In the genomic region with DNA sequence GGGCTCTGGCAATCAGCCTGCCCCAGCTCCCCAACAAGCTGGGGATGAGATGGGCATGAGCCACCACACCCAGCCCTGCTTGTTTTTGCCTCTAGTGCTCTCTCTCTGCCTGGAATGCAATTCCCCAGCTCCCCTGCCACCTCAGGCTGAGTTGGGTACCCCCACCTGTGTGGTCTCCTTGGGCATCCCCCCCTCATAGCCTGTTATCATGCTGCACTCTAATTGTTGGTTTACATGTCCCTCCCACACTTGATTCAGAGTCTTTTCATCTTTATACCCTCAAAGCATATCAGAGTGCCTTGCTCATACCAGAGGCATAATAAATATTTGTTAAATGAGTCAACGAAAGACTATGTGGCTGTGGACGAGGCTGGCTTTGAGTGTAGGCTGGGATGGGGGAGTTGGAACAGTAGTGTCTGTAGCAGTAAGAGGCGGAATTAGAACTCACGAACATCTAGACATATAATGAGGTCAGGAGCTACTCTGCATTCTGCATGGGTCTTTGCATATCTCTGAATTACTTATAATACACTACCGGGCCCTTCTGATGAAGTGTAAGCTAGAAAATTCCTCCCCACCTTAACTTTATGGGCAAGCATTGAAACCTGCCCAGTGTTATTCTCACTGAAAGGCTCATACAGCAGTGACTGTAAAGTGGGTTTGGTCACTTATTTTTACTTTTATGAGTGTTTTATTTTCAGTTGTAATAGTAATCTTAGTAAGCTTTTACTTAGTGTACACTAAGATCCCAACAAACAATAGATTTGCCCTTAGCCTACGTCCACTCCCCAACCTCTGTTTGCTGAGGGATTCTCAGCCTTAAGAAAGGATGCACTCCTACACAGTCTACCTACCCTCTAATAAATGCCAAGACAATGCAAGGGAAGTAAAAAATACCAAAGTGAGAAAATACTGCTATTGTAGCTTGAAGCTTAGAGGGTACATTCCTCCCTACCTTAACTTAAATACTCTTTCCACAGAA, we compare ENCODE assay signal across 11 cellular contexts. TPM values are rescaled to one million over a fixed set of nuclear protein-coding genes. Genes with fewer than 3 reads are reported as not detected.
DNase-seq lines count a peak whose midpoint lies in the region; ATAC-seq and TF ChIP-seq lines count a peak whose summit lies in the region.
"Had no signal": no experiment of that assay in that cellular context is flagged by ENCODE, and none has a peak within 500 bp of the region (broad histone marks: within the 10 kb centered on the region; RNA-seq: fewer than 3 reads in every experiment).

No MANE protein-coding gene starts in this region.

- no peak overlapping the region for H3K27ac Mint-ChIP-seq in stimulated activated naive CD8-positive, alpha-beta T cell treated with anti-CD3 and anti-CD28 coated beads, Interleukin-15, amount 100 ng/mL, for 72 hours

- DNase-seq in A172 (ENCODE audit: low spot score) (peak; percentile 95), HS-5 (ENCODE audit: low read depth) (peak; percentile 73), brain microvascular endothelial cell (peak; percentile 90), lower lobe of right lung (peak; percentile 60), Ammon's horn (ENCODE audit: low spot score) (no peak), T-helper 2 cell (no peak)
- no peak for DNase-seq in stimulated activated naive CD8-positive, alpha-beta T cell treated with anti-CD3 and anti-CD28 coated beads, Interleukin-15, amount 100 ng/mL, for 72 hours
- DNase-seq: midbrain, NCI-H526 treated with DMSO at 0.1 percent for 48 hours had no signal

- TF ChIP-seq CTCF in brain microvascular endothelial cell (IDR thresholded peaks at IDR 0.05; ENCODE audit: low read depth, low read length, missing control alignments) (no peak), lower lobe of right lung (IDR thresholded peaks at IDR 0.05) (no peak)

- ATAC-seq in lower lobe of right lung (peak; percentile 93 to 94), HG03196 (IDR thresholded peaks at IDR 0.05; ENCODE audit: unreplicated experiment) (no peak)
- ATAC-seq in stimulated activated naive CD8-positive, alpha-beta T cell treated with anti-CD3 and anti-CD28 coated beads, Interleukin-15, amount 100 ng/mL, for 72 hours, result no peak

- peaks cover 18% of the 10 kb centered on the region for H3K27me3 Mint-ChIP-seq in stimulated activated naive CD8-positive, alpha-beta T cell treated with anti-CD3 and anti-CD28 coated beads, Interleukin-15, amount 100 ng/mL, for 72 hours

- H3K27me3 ChIP-seq in brain microvascular endothelial cell (replicated peaks), result no peaks in the 10 kb centered on the region
- no peaks in the 10 kb centered on the region for H3K27me3 ChIP-seq in lower lobe of right lung (ENCODE audit: low read depth)
- H3K27me3 ChIP-seq: BLaER1 treated with 17β-estradiol and CSF1 and Interleukin-3, amounts not matched to agents 10 nM and 100 nM had no signal

- in situ Hi-C loops in brain microvascular endothelial cell (cut with HindIII; ENCODE audit: low pct_ligation_motif_present, low sequenced_read_pairs), result no loop called here

- no peak overlapping the region for H3K27ac ChIP-seq in brain microvascular endothelial cell
- H3K27ac ChIP-seq in lower lobe of right lung, result peak overlapping the region; percentile 18
- H3K27ac ChIP-seq: BLaER1 treated with 17β-estradiol and CSF1 and Interleukin-3, amounts not matched to agents 10 nM and 100 nM had no signal

- no peaks in the 10 kb centered on the region for H3K4me1 Mint-ChIP-seq in stimulated activated naive CD8-positive, alpha-beta T cell treated with anti-CD3 and anti-CD28 coated beads, Interleukin-15, amount 100 ng/mL, for 72 hours

- H3K4me3 Mint-ChIP-seq in stimulated activated naive CD8-positive, alpha-beta T cell treated with anti-CD3 and anti-CD28 coated beads, Interleukin-15, amount 100 ng/mL, for 72 hours, result no peak overlapping the region

- peaks cover 9% of the 10 kb centered on the region for H3K9me3 ChIP-seq in lower lobe of right lung

- H3K4me3 ChIP-seq in brain microvascular endothelial cell (ENCODE audit: low read depth, low read length) (no peak overlapping the region), lower lobe of right lung (no peak overlapping the region)
- H3K4me3 ChIP-seq: BLaER1 treated with 17β-estradiol and CSF1 and Interleukin-3, amounts not matched to agents 10 nM and 100 nM had no signal

- H3K9me3 Mint-ChIP-seq in stimulated activated naive CD8-positive, alpha-beta T cell treated with anti-CD3 and anti-CD28 coated beads, Interleukin-15, amount 100 ng/mL, for 72 hours, result peaks cover 12 to 30% of the 10 kb centered on the region in 2 donors

- H3K4me1 ChIP-seq in lower lobe of right lung, result peaks cover 2% of the 10 kb centered on the region

- intact Hi-C loops in lower lobe of right lung (cut with DNase I), result no loop called here

- H3K36me3 ChIP-seq in brain microvascular endothelial cell (replicated peaks) (no peaks in the 10 kb centered on the region), lower lobe of right lung (no peaks in the 10 kb centered on the region)

RNA-seq across cellular contexts. Expression of gene EDN1, which starts 58.7 kb away (rescaled TPM):
- 24.0 and 28.5 TPM in 2 replicates for total RNA-seq in A172 (2014; rRNA removed; shearing (Covaris generic))
- total RNA-seq in lower lobe of right lung, result 61.2 TPM

Comparison
In these comparisons a context has a peak if more than half of its experiments do, and no peak if none do; other contexts are left out.
1. DNase-seq: peak in A172 (single experiment), HS-5 (single experiment), brain microvascular endothelial cell (single experiment) and lower lobe of right lung (single experiment); none in Ammon's horn (single experiment), stimulated activated naive CD8-positive, alpha-beta T cell treated with anti-CD3 and anti-CD28 coated beads, Interleukin-15, amount 100 ng/mL, for 72 hours (0 of 2) and T-helper 2 cell (0 of 5).
2. ATAC-seq: peak in lower lobe of right lung (2 of 2); none in HG03196 (single experiment) and stimulated activated naive CD8-positive, alpha-beta T cell treated with anti-CD3 and anti-CD28 coated beads, Interleukin-15, amount 100 ng/mL, for 72 hours (single experiment).